ENCODE assay signal across 8 cellular contexts in the genomic region with DNA sequence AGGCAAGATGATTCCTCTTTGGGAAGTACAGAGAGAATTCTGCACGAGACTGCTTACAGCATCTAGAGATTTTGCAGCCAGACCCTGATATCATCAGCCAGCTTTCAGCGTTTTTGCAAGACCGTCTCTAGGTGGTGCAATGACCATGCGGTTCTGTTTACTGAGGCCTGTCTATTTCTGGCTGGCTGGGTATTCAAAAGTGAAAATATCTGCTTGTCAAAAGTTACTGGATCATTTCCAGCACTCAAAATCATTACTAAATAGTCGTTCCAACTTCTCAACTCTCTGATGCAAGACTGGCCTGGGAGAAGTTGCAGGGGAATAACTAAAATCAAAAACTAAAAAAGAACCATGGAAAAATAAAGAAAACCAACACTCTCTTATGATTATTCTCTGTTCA.
DNase-seq lines count a peak whose midpoint lies in the region; ATAC-seq and TF ChIP-seq lines count a peak whose summit lies in the region.

No MANE protein-coding gene starts in this region.

- ATAC-seq in GM19463 (IDR thresholded peaks at IDR 0.05; ENCODE audit: unreplicated experiment) (peak; percentile 72), HG03558 (IDR thresholded peaks at IDR 0.05; ENCODE audit: extremely low read depth, unreplicated experiment) (peak; percentile 59), left lobe of liver (peak; percentile 94)

- DNase-seq in Daoy (ENCODE audit: low read depth): peak; percentile 69
- peak in 1 of 3 donors; percentile 67 for DNase-seq in Peyer's patch
- peak; percentile 78 to 95 for DNase-seq in cardiac fibroblast (ENCODE audit: low read depth in 2 of 2)
- peak; percentile 79 for DNase-seq in left lobe of liver (ENCODE audit: low spot score)
- peak in 37 of 49 donors; percentile 15 to 83 (median 53) for DNase-seq in substantia nigra (lab: John Stamatoyannopoulos, UW)
- no peak for DNase-seq in NK-92 treated with Interleukin-12 subunit alpha and Interleukin-12 subunit beta, amount 100 ng/mL, for 24 hours (lab: John Stamatoyannopoulos, UW)

- peaks cover 0 to 5% (median 0%) of the 10 kb centered on the region in 3 donors for H3K36me3 ChIP-seq in Peyer's patch

- H3K27ac ChIP-seq in Peyer's patch (peak overlapping the region in 3 of 4 donors; percentile 27 to 49 (median 31)), substantia nigra (ENCODE audit: low read depth, low read length, poor library complexity, severe bottlenecking) (peak overlapping the region; percentile 84)

- no peaks in the 10 kb centered on the region for H3K9me3 ChIP-seq in Peyer's patch

- no peak for TF ChIP-seq POLR2A in Peyer's patch (IDR thresholded peaks at IDR 0.05)

- TF ChIP-seq CTCF in Peyer's patch (IDR thresholded peaks at IDR 0.05) (peak in 3 of 6 experiments; percentile 17 to 45 (median 30)), cardiac fibroblast (IDR thresholded peaks at IDR 0.05; ENCODE audit: low read depth, low read length) (peak; percentile 28)

- H3K4me1 ChIP-seq in Peyer's patch: peaks cover 0 to 4% (median 0%) of the 10 kb centered on the region in 4 donors

- no peaks in the 10 kb centered on the region for H3K27me3 ChIP-seq in Peyer's patch

- H3K4me3 ChIP-seq in Peyer's patch (no peak overlapping the region), cardiac fibroblast (replicated peaks in 1 of 2; ENCODE audit: low read depth in 2 of 2, low read length in 2 of 2) (no peak overlapping the region)
